ENCODE assay signal across 1 cellular context in the genomic region with DNA sequence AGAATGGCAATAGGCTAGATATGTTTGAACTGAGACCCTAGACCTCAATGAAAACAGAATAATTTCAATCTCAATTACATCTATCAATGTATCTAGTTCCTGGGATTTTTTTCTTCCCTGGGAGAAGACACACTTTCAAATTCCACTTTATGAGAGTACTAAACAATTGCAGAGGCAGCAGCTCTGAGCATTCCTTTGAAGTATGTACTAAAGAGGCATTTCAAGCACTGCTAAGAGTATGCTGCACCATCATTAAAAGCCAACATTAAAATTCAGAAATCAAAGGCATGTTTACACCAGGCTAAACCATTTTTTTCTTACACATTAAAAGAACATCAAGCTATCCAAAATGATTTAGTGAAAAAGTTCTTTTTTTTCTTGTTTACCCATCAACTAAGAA.
TF ChIP-seq lines count a peak whose summit lies in the region.

No MANE protein-coding gene starts in this region.

TF ChIP-seq in IMR-90, 13 proteins besides CTCF, POLR2A, EP300 and RAD21 (continued from another document):
- TF ChIP-seq, protein P1, sequence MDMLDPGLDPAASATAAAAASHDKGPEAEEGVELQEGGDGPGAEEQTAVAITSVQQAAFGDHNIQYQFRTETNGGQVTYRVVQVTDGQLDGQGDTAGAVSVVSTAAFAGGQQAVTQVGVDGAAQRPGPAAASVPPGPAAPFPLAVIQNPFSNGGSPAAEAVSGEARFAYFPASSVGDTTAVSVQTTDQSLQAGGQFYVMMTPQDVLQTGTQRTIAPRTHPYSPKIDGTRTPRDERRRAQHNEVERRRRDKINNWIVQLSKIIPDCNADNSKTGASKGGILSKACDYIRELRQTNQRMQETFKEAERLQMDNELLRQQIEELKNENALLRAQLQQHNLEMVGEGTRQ (IDR thresholded peaks at IDR 0.05; ENCODE audit: low read depth, low read length): no peak
- TF ChIP-seq, protein P2, sequence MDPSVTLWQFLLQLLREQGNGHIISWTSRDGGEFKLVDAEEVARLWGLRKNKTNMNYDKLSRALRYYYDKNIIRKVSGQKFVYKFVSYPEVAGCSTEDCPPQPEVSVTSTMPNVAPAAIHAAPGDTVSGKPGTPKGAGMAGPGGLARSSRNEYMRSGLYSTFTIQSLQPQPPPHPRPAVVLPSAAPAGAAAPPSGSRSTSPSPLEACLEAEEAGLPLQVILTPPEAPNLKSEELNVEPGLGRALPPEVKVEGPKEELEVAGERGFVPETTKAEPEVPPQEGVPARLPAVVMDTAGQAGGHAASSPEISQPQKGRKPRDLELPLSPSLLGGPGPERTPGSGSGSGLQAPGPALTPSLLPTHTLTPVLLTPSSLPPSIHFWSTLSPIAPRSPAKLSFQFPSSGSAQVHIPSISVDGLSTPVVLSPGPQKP (IDR thresholded peaks at IDR 0.05; ENCODE audit: borderline replicate concordance, low read depth, low read length): no peak
- no peak for TF ChIP-seq MAZ (IDR thresholded peaks at IDR 0.05; ENCODE audit: borderline replicate concordance, low read depth, low read length)
- no peak for TF ChIP-seq SMC3 (IDR thresholded peaks at IDR 0.05; ENCODE audit: low read depth, low read length)
- TF ChIP-seq NFE2L2 (IDR thresholded peaks at IDR 0.05; ENCODE audit: low read depth, low read length): no peak
- TF ChIP-seq MXI1 (IDR thresholded peaks at IDR 0.05; ENCODE audit: borderline replicate concordance, low read depth, low read length): no peak
- no peak for TF ChIP-seq RCOR1 (IDR thresholded peaks at IDR 0.05; ENCODE audit: insufficient replicate concordance, low read length)
